In genomic region chr15:40511472-40512133, GRCh38 we compare ENCODE assay signal across 1 cellular context.
TF ChIP-seq lines count a peak whose summit lies in the region.

No MANE protein-coding gene starts in this region.

TF ChIP-seq in HepG2, 621 proteins besides CTCF, POLR2A, EP300 and RAD21 (continued from another document and continues in another):
- TF ChIP-seq ZBTB4 (CRISPR knock-in tag; IDR thresholded peaks at IDR 0.05; ENCODE audit: borderline replicate concordance) = peak; percentile 39; the same call in 1 of the 2 replicates
- peak; percentile 74; the same call in 1 of the 2 replicates for TF ChIP-seq CEBPB (IDR thresholded peaks at IDR 0.05; ENCODE audit: borderline replicate concordance, low read depth, low read length)
- 0 out of 2 replicates have a peak, but pooled peaks have one; percentile 27 for TF ChIP-seq DR1 (CRISPR knock-in tag; IDR thresholded peaks at IDR 0.05)
- peak; percentile 49; the same call in 1 of the 2 replicates for TF ChIP-seq RBFOX2 (IDR thresholded peaks at IDR 0.05; ENCODE audit: low read depth, low read length)
- TF ChIP-seq GMEB1 (CRISPR knock-in tag; IDR thresholded peaks at IDR 0.05; ENCODE audit: borderline replicate concordance) = peak; percentile 84
- peak; percentile 29; the same call in 1 of the 2 replicates for TF ChIP-seq TAF1 (CRISPR knock-in tag; IDR thresholded peaks at IDR 0.05)
- TF ChIP-seq ATRX (CRISPR knock-in tag; IDR thresholded peaks at IDR 0.05; ENCODE audit: borderline replicate concordance) = no peak
- no peak for TF ChIP-seq SOX6 (IDR thresholded peaks at IDR 0.05)
- TF ChIP-seq SOX6 (CRISPR knock-in tag; IDR thresholded peaks at IDR 0.05) = peak; percentile 64; the same call in 1 of the 2 replicates
- no peak for TF ChIP-seq ZBTB38 (CRISPR knock-in tag; IDR thresholded peaks at IDR 0.05)
- TF ChIP-seq ZBTB7B (CRISPR knock-in tag; IDR thresholded peaks at IDR 0.05) = no peak; the same call in none of the 2 replicates
- 0 out of 2 replicates have a peak, but pooled peaks have one; percentile 66 for TF ChIP-seq ZNF34 (CRISPR knock-in tag; IDR thresholded peaks at IDR 0.05; ENCODE audit: borderline replicate concordance)
- no peak for TF ChIP-seq HNF4G (IDR thresholded peaks at IDR 0.05; ENCODE audit: borderline replicate concordance, low read depth, low read length)
- peak; percentile 78 for TF ChIP-seq HNF4G (CRISPR knock-in tag; IDR thresholded peaks at IDR 0.05; ENCODE audit: borderline replicate concordance, low read depth)
- TF ChIP-seq HMG20A (CRISPR knock-in tag; IDR thresholded peaks at IDR 0.05; ENCODE audit: borderline replicate concordance) = peak; percentile 64; the same call in 1 of the 2 replicates
- 0 out of 2 replicates have a peak, but pooled peaks have one; percentile 42 for TF ChIP-seq SP4 (CRISPR knock-in tag; IDR thresholded peaks at IDR 0.05)
- peak; percentile 22; the same call in 1 of the 2 replicates for TF ChIP-seq ZSCAN31 (CRISPR knock-in tag; IDR thresholded peaks at IDR 0.05; ENCODE audit: low read depth)
- no peak for TF ChIP-seq NPAS2 (CRISPR knock-in tag; IDR thresholded peaks at IDR 0.05; ENCODE audit: borderline replicate concordance)
- TF ChIP-seq MYC (CRISPR knock-in tag; IDR thresholded peaks at IDR 0.05; ENCODE audit: borderline replicate concordance) = peak; percentile 73; the same call in 1 of the 2 replicates
- peak; percentile 68 for TF ChIP-seq ZNF205 (CRISPR knock-in tag; IDR thresholded peaks at IDR 0.05)
- peak; percentile 52; the same call in 1 of the 2 replicates for TF ChIP-seq ZNF343 (CRISPR knock-in tag; IDR thresholded peaks at IDR 0.05)
- no peak for TF ChIP-seq GRHL1 (CRISPR knock-in tag; conservative IDR thresholded peaks at IDR 0.05)
- 0 out of 2 replicates have a peak, but pooled peaks have one; percentile 73 for TF ChIP-seq BRF2 (CRISPR knock-in tag; IDR thresholded peaks at IDR 0.05)
- peak; percentile 76 for TF ChIP-seq PHF8 (CRISPR knock-in tag; IDR thresholded peaks at IDR 0.05)
- TF ChIP-seq MAF1 (CRISPR knock-in tag; IDR thresholded peaks at IDR 0.05; ENCODE audit: borderline replicate concordance) = peak; percentile 86
- TF ChIP-seq DMAP1 (CRISPR knock-in tag; IDR thresholded peaks at IDR 0.05) = 0 out of 2 replicates have a peak, but pooled peaks have one; percentile 30
- TF ChIP-seq ZNF382 (CRISPR knock-in tag; IDR thresholded peaks at IDR 0.05; ENCODE audit: borderline replicate concordance) = no peak
- peak; percentile 80 for TF ChIP-seq NR2F6 (IDR thresholded peaks at IDR 0.05)
- TF ChIP-seq NR2F6 (CRISPR knock-in tag; IDR thresholded peaks at IDR 0.05) = peak; percentile 99
- peak; percentile 89 for TF ChIP-seq ZNF891 (CRISPR knock-in tag; IDR thresholded peaks at IDR 0.05)
- TF ChIP-seq ZHX1 (CRISPR knock-in tag; IDR thresholded peaks at IDR 0.05; ENCODE audit: low read depth) = peak; percentile 86
- TF ChIP-seq ZSCAN25 (CRISPR knock-in tag; IDR thresholded peaks at IDR 0.05) = peak; percentile 44; the same call in 1 of the 2 replicates
- TF ChIP-seq SP5 (CRISPR knock-in tag; IDR thresholded peaks at IDR 0.05; ENCODE audit: borderline replicate concordance, low read depth) = peak; percentile 99
- TF ChIP-seq NONO (IDR thresholded peaks at IDR 0.05) = no peak
- TF ChIP-seq NONO (CRISPR knock-in tag; conservative IDR thresholded peaks at IDR 0.05) = peak; percentile 89
- TF ChIP-seq ZNF160 (CRISPR knock-in tag; IDR thresholded peaks at IDR 0.05) = peak; percentile 53; the same call in 1 of the 2 replicates
- TF ChIP-seq ZFP41 (CRISPR knock-in tag; IDR thresholded peaks at IDR 0.05; ENCODE audit: borderline replicate concordance) = 0 out of 2 replicates have a peak, but pooled peaks have one; percentile 37
- TF ChIP-seq YEATS4 (CRISPR knock-in tag; IDR thresholded peaks at IDR 0.05; ENCODE audit: borderline replicate concordance) = peak; percentile 83
- 0 out of 2 replicates have a peak, but pooled peaks have one; percentile 25 for TF ChIP-seq ZNF367 (CRISPR knock-in tag; IDR thresholded peaks at IDR 0.05; ENCODE audit: borderline replicate concordance)
- no peak for TF ChIP-seq SNAI1 (CRISPR knock-in tag; IDR thresholded peaks at IDR 0.05; ENCODE audit: borderline replicate concordance)
- peak; percentile 86; the same call in 1 of the 2 replicates for TF ChIP-seq KLF12 (CRISPR knock-in tag; IDR thresholded peaks at IDR 0.05; ENCODE audit: borderline replicate concordance)
- no peak for TF ChIP-seq TEAD2 (CRISPR knock-in tag; IDR thresholded peaks at IDR 0.05)
- peak; percentile 29; the same call in 1 of the 2 replicates for TF ChIP-seq ZNF230 (CRISPR knock-in tag; IDR thresholded peaks at IDR 0.05)
- TF ChIP-seq RNF219 (CRISPR knock-in tag; IDR thresholded peaks at IDR 0.05) = no peak
- TF ChIP-seq LBX2 (CRISPR knock-in tag; IDR thresholded peaks at IDR 0.05; ENCODE audit: borderline replicate concordance) = 0 out of 2 replicates have a peak, but pooled peaks have one; percentile 18
- 0 out of 2 replicates have a peak, but pooled peaks have one; percentile 10 for TF ChIP-seq ZNF713 (CRISPR knock-in tag; IDR thresholded peaks at IDR 0.05)
- TF ChIP-seq REL (CRISPR knock-in tag; conservative IDR thresholded peaks at IDR 0.05) = 0 out of 2 replicates have a peak, but pooled peaks have one; percentile 75
- no peak for TF ChIP-seq ZNF672 (CRISPR knock-in tag; IDR thresholded peaks at IDR 0.05)
- peak; percentile 87 for TF ChIP-seq ZFX (CRISPR knock-in tag; IDR thresholded peaks at IDR 0.05; ENCODE audit: low read depth)
- 0 out of 2 replicates have a peak, but pooled peaks have one; percentile 54 for TF ChIP-seq ATF5 (CRISPR knock-in tag; IDR thresholded peaks at IDR 0.05; ENCODE audit: low read depth)
- TF ChIP-seq ZBTB8A (CRISPR knock-in tag; IDR thresholded peaks at IDR 0.05; ENCODE audit: borderline replicate concordance, low read depth) = no peak
- TF ChIP-seq MEF2D (CRISPR knock-in tag; IDR thresholded peaks at IDR 0.05) = 0 out of 2 replicates have a peak, but pooled peaks have one; percentile 11
- peak; percentile 93 for TF ChIP-seq RXRB (CRISPR knock-in tag; IDR thresholded peaks at IDR 0.05; ENCODE audit: borderline replicate concordance)
- peak; percentile 51; the same call in 1 of the 2 replicates for TF ChIP-seq ZNF747 (CRISPR knock-in tag; IDR thresholded peaks at IDR 0.05; ENCODE audit: borderline replicate concordance)
- TF ChIP-seq AGO2 (optimal IDR thresholded peaks at IDR 0.05; ENCODE audit: low read depth, low read length) = peak; percentile 35
- TF ChIP-seq ZNF256 (CRISPR knock-in tag; conservative IDR thresholded peaks at IDR 0.05) = no peak
- TF ChIP-seq CREB1 (IDR thresholded peaks at IDR 0.05) = no peak
- no peak for TF ChIP-seq CREB1 (CRISPR knock-in tag; IDR thresholded peaks at IDR 0.05)
- peak; percentile 82 for TF ChIP-seq KMT2A (CRISPR knock-in tag; IDR thresholded peaks at IDR 0.05)
- TF ChIP-seq SALL2 (CRISPR knock-in tag; IDR thresholded peaks at IDR 0.05) = peak; percentile 94
- peak; percentile 79; the same call in 1 of the 2 replicates for TF ChIP-seq POGZ (CRISPR knock-in tag; IDR thresholded peaks at IDR 0.05)
